Comparison of ENCODE assay signal across 8 cellular contexts in the genomic region with DNA sequence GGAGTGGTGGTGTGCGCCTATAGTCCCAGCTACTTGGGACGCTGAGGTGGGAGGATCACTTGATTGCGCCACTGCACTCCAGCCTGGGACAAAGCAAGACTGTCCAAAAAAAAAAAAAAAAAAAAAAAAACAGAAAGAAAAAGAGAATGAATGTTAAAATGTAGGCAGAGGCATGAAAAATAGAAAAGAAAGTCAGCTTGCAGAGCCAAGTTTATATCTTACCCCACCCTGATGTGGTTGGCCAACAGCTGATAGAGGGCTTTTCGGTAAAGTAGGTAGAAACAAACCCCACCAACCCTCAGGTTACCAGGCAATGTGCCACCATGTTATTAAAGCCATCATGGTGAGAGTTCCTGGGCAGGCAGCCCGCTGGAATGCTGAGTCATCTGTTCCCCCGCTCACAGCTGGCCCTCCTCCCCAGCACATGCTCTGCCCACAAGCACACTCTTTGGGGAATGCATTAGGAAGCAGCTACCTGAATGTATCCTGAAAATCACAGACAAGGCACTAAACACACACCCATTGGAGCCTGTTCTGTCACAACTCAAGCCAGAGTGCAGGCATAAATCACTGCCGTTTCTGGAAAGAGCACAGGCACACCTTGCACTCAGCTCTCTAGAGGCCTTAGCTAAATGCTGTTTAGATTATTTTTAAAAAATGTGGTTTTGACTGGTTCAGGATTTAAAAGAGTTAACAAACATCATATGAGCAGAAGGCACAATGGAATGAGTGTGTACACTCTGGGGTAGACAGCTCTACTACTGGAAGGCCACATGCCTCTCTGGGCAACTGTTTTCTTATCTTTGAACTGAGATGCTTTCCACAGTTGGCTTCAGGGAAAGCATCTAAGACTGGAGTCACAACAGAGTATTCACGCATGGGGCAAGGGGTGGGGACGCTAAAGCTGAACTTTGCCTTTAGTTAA.
DNase-seq lines count a peak whose midpoint lies in the region; ATAC-seq, FAIRE-seq and TF ChIP-seq lines count a peak whose summit lies in the region.

No MANE protein-coding gene starts in this region.

- H3K9me1 ChIP-seq in endothelial cell of umbilical vein (replicated peaks; ENCODE audit: control insufficient read depth, extremely low read depth, insufficient read depth, low read length), result no peaks in the 10 kb centered on the region

- peak; percentile 85 for FAIRE-seq in endothelial cell of umbilical vein (lab: Jason Lieb, UNC)
- FAIRE-seq in urothelium cell line (lab: Jason Lieb, UNC), result peak; percentile 37

- H3K4me1 Mint-ChIP-seq in CD8-positive, alpha-beta T cell (ENCODE audit: low read depth), result peaks cover 7% of the 10 kb centered on the region

- TF ChIP-seq POLR2A in endothelial cell of umbilical vein (IDR thresholded peaks at IDR 0.05; ENCODE audit: low read depth, low read length), result no peak

- TF ChIP-seq CTCF in endothelial cell of umbilical vein (IDR thresholded peaks at IDR 0.05; ENCODE audit: extremely low read depth in 1 of 2, insufficient read depth in 1 of 2, low read depth in 1 of 2, low read length in 2 of 2), result no peak
- no peak for TF ChIP-seq CTCF in CD8-positive, alpha-beta T cell (IDR thresholded peaks at IDR 0.05)

- no peaks in the 10 kb centered on the region for H3K27me3 Mint-ChIP-seq in CD8-positive, alpha-beta T cell (ENCODE audit: low read depth)

- H4K20me1 ChIP-seq in endothelial cell of umbilical vein (replicated peaks; ENCODE audit: control insufficient read depth, extremely low read depth, insufficient read depth, low read length), result no peaks in the 10 kb centered on the region

- peak overlapping the region; percentile 71 for H2AFZ ChIP-seq in endothelial cell of umbilical vein (ENCODE audit: low read depth, low read length)

- no peak overlapping the region for H3K9ac ChIP-seq in endothelial cell of umbilical vein (replicated peaks; ENCODE audit: extremely low read depth, insufficient read depth, low read length)

- peak; percentile 87 for DNase-seq in AG08396 (ENCODE audit: low spot score)
- DNase-seq in HS-5 (ENCODE audit: low read depth), result peak; percentile 89
- DNase-seq in RKO (ENCODE audit: low spot score), result peak; percentile 56
- DNase-seq in endothelial cell of umbilical vein (ENCODE audit: low read depth, low spot score), result peak; percentile 85
- peak; percentile 75 to 92 for DNase-seq in lung microvascular endothelial cell (ENCODE audit: low read depth in 2 of 2)
- peak; percentile 90 for DNase-seq in urothelium cell line (ENCODE audit: low spot score)
- no peak for DNase-seq in CD8-positive, alpha-beta T cell

- H3K36me3 ChIP-seq in endothelial cell of umbilical vein (ENCODE audit: control insufficient read depth in 2 of 2, extremely low read depth in 1 of 2, insufficient read depth in 2 of 2, low read length in 2 of 2), result no peaks in the 10 kb centered on the region
- no peaks in the 10 kb centered on the region for H3K36me3 ChIP-seq in CD8-positive, alpha-beta T cell (ENCODE audit: insufficient read depth, low read length)

- peaks cover 23% of the 10 kb centered on the region for H3K4me1 ChIP-seq in endothelial cell of umbilical vein (ENCODE audit: control insufficient read depth, extremely low read depth, insufficient read depth, low read length)
- H3K4me1 ChIP-seq in CD8-positive, alpha-beta T cell (ENCODE audit: insufficient read depth, low read length), result no peaks in the 10 kb centered on the region

- H3K27ac Mint-ChIP-seq in CD8-positive, alpha-beta T cell, result no peak overlapping the region

- no peaks in the 10 kb centered on the region for H3K79me2 ChIP-seq in endothelial cell of umbilical vein (ENCODE audit: control insufficient read depth, insufficient read depth, low read length)

- intact Hi-C loops in endothelial cell of umbilical vein (cut with micrococcal nuclease), result no loop called here
- intact Hi-C loops in CD8-positive, alpha-beta T cell (cut with DNase I, micrococcal nuclease), result no loop called here

- no peak for ATAC-seq in activated CD4-positive, CD25-positive, alpha-beta regulatory T cell treated with anti-CD3 and anti-CD28 coated beads, Interleukin-2, amount 50 U/mL, for 24 hours
- ATAC-seq in CD8-positive, alpha-beta T cell, result no peak

- dilution Hi-C loops in endothelial cell of umbilical vein (cut with MboI; ENCODE audit: extremely low pct_ligation_motif_present, low sequenced_read_pairs), result no loop called here

- POLR2A ChIA-PET in endothelial cell of umbilical vein (lab: Charles Lee), result no interaction called here
- POLR2A ChIA-PET in CD8-positive, alpha-beta T cell (lab: Charles Lee), result no interaction called here

- no peak overlapping the region for H3K4me3 ChIP-seq in endothelial cell of umbilical vein (replicated peaks in 1 of 3; ENCODE audit: insufficient read depth in 1 of 3, low read depth in 1 of 3, low read length in 3 of 3)
- H3K4me3 ChIP-seq in CD8-positive, alpha-beta T cell (ENCODE audit: low read depth, low read length), result no peak overlapping the region

- BruUV-seq in endothelial cell of umbilical vein (replicated peaks; lab: Mats Ljungman, UMichigan), result no TSS peak

- no peaks in the 10 kb centered on the region for H3K27me3 ChIP-seq in endothelial cell of umbilical vein (ENCODE audit: control insufficient read depth in 2 of 2, insufficient read depth in 2 of 2, low read length in 2 of 2)
- H3K27me3 ChIP-seq in CD8-positive, alpha-beta T cell (ENCODE audit: insufficient read depth, low read length), result no peaks in the 10 kb centered on the region

- H3K4me2 ChIP-seq in endothelial cell of umbilical vein (ENCODE audit: insufficient read depth, low read length), result no peak overlapping the region

- CTCF ChIA-PET in endothelial cell of umbilical vein (lab: Charles Lee), result interaction anchor here (0.6 to 2.3 kb wide), 4 partner anchors 10 to 25 kb away, joined by 3 to 10 read pairs (median 4); no protein-coding TSS in a partner anchor
- CTCF ChIA-PET in CD8-positive, alpha-beta T cell (lab: Charles Lee), result no interaction called here

- no peaks in the 10 kb centered on the region for H3K9me3 ChIP-seq in endothelial cell of umbilical vein (replicated peaks; ENCODE audit: control insufficient read depth, insufficient read depth, low read length)
- no peaks in the 10 kb centered on the region for H3K9me3 ChIP-seq in CD8-positive, alpha-beta T cell (ENCODE audit: low read length)

- no peak overlapping the region for H3K4me3 Mint-ChIP-seq in CD8-positive, alpha-beta T cell

- peaks cover 12% of the 10 kb centered on the region for H3K36me3 Mint-ChIP-seq in CD8-positive, alpha-beta T cell

- H3K27ac ChIP-seq in endothelial cell of umbilical vein (ENCODE audit: insufficient read depth, low read depth, low read length), result peak overlapping the region; percentile 0
- no peak overlapping the region for H3K27ac ChIP-seq in CD8-positive, alpha-beta T cell (ENCODE audit: low read depth, low read length)

- H3K9me3 Mint-ChIP-seq in CD8-positive, alpha-beta T cell, result no peaks in the 10 kb centered on the region

TF ChIP-seq in endothelial cell of umbilical vein, 7 proteins besides CTCF, POLR2A, EP300 and RAD21:
- peak; percentile 12 for TF ChIP-seq FOS (IDR thresholded peaks at IDR 0.05; ENCODE audit: borderline replicate concordance, insufficient read depth, low read length)
- TF ChIP-seq, protein P1, sequence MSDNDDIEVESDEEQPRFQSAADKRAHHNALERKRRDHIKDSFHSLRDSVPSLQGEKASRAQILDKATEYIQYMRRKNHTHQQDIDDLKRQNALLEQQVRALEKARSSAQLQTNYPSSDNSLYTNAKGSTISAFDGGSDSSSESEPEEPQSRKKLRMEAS (IDR thresholded peaks at IDR 0.05; ENCODE audit: insufficient read depth, insufficient read length), result peak; percentile 18
- no peak for TF ChIP-seq POLR2AphosphoS5 (IDR thresholded peaks at IDR 0.05; ENCODE audit: insufficient read depth, low read depth, low read length)
- no peak for TF ChIP-seq EZH2 (IDR thresholded peaks at IDR 0.05; ENCODE audit: borderline replicate concordance, low read depth, low read length, severe bottlenecking)
- TF ChIP-seq JUN (IDR thresholded peaks at IDR 0.05; ENCODE audit: borderline replicate concordance, insufficient read depth, insufficient read length, low read depth), result no peak
- TF ChIP-seq GATA2 (IDR thresholded peaks at IDR 0.05; ENCODE audit: insufficient read depth, insufficient read length, low read depth, low read length), result no peak
- peak; percentile 73 for TF ChIP-seq MYC (IDR thresholded peaks at IDR 0.05; ENCODE audit: low read depth, low read length)

Comparison
In these comparisons a context has a peak if more than half of its experiments do, and no peak if none do; other contexts are left out.
1. DNase-seq: peak in AG08396 (single experiment), HS-5 (single experiment), RKO (single experiment), endothelial cell of umbilical vein (single experiment), lung microvascular endothelial cell (2 of 2) and urothelium cell line (single experiment); none in CD8-positive, alpha-beta T cell (0 of 7).